Comparison of ENCODE assay signal across 8 cellular contexts in the genomic region with DNA sequence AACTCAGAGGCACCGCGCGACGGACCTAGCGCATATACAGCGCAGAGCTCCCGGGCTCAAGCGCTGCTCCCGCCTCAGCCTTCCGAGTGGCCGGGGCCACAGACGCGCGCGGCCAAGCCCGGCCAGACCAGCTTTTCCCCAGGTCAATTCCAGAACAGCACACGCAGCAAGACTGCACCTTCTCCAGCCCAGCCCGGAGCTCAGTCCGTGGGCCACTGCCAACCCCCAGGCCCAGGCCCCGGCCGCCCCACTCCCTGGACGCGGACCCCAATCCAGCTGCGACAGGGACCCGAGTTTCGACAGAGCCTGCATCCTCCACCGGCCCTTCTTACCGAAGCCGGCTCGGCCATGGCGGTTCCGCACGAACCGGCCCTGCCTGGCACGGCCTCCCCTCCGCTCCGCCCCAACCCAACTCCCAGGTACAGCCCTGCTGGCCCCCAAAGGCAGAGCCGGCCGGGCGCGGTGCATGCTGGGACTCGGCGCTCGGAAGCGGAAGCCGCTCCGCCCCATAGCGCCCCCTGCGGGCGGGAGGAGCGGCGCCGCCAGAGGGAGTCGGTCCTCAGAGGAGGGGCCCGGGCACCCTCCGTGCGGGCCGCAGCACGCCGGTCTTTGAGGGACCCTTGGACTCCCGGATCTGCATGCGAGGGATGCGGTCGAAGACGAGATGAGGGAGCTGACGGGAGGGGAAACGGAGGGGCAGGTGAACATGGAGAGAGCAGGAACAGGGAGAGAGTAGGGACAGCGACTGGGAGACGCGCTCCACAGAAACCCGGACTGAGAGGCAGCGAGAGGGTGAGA. TPM values are rescaled to one million over a fixed set of nuclear protein-coding genes. Genes with fewer than 3 reads are reported as not detected.
DNase-seq lines count a peak whose midpoint lies in the region; ATAC-seq lines count a peak whose summit lies in the region.

TSS of gene ZNF425 (minus strand) at position 461 of the 798 bp plus-strand sequence. CDS start at position 350, 111 bp downstream.

- peak; percentile 78 for ATAC-seq in GM21367 (IDR thresholded peaks at IDR 0.05; ENCODE audit: unreplicated experiment)

- H3K27me3 ChIP-seq in endocrine pancreas (ENCODE audit: control insufficient read depth, insufficient read depth, low read length), result no peaks in the 10 kb centered on the region

- H3K9ac ChIP-seq in endocrine pancreas (ENCODE audit: control insufficient read depth, insufficient read depth, low read length), result peak within 1 kb of the TSS; percentile 89

- DNase-seq in Caki2 (ENCODE audit: low read depth) (peak; percentile 96), HT1080 (ENCODE audit: low read depth) (peak; percentile 89), NOMO-1 treated with DMSO at 0.1 percent for 48 hours (lab: John Stamatoyannopoulos, UW; ENCODE audit: unreplicated experiment) (peak; percentile 51), midbrain (lab: John Stamatoyannopoulos, UW) (peak; percentile 95)
- DNase-seq in activated CD8-positive, alpha-beta memory T cell treated with anti-CD3 and anti-CD28 coated beads, Interleukin-2, amount 50 U/mL, for 1 hour (ENCODE audit: extremely low read depth), result peak; percentile 76
- peak; percentile 85 to 92 for DNase-seq in stimulated activated CD8-positive, alpha-beta memory T cell treated with anti-CD3 and anti-CD28 coated beads, Interleukin-2, amount 100 ng/mL, for 1 hour (ENCODE audit: low read depth in 2 of 2)

- in situ Hi-C loops in Caki2 (cut with HindIII; ENCODE audit: low pct_unique_long_range_greater_than_20kb, low sequenced_read_pairs), result no loop called here

- H3K36me3 ChIP-seq in endocrine pancreas (ENCODE audit: control insufficient read depth, insufficient read depth, low read length), result no peaks in the 10 kb centered on the region

- H3K4me3 ChIP-seq in endocrine pancreas (ENCODE audit: control insufficient read depth, insufficient read depth, low read length), result peak within 1 kb of the TSS; percentile 76

- H3K4me1 ChIP-seq in endocrine pancreas (ENCODE audit: control insufficient read depth, insufficient read depth, low read length), result no peaks in the 10 kb centered on the region

- H3K9me3 ChIP-seq in endocrine pancreas (ENCODE audit: control insufficient read depth, low read length), result no peaks in the 10 kb centered on the region

RNA-seq across cellular contexts. Expression of gene ZNF425, which starts in this region (rescaled TPM):
- 2.9 and 7.1 TPM in 2 replicates for total RNA-seq in Caki2 (2014; rRNA removed; shearing (Covaris generic); ENCODE audit: low replicate concordance)
- total RNA-seq in HT1080 (2014; rRNA removed; shearing (Covaris generic)), result 0.23 and 0.33 TPM in 2 replicates
- polyA plus RNA-seq in HT1080 (2015; cell fraction: cytosol; rRNA removed), result 0.59 TPM in 2 replicates
- 0.41 and 2.1 TPM in 2 replicates for polyA plus RNA-seq in HT1080 (2015; cell fraction: nucleus; rRNA removed)

Comparison
In these comparisons a context has a peak if more than half of its experiments do, and no peak if none do; other contexts are left out.
1. Peak in every context shown above with its lines: DNase-seq, ATAC-seq and H3K4me3 ChIP-seq.